ENCODE assay signal across 34 cellular contexts in the genomic region with DNA sequence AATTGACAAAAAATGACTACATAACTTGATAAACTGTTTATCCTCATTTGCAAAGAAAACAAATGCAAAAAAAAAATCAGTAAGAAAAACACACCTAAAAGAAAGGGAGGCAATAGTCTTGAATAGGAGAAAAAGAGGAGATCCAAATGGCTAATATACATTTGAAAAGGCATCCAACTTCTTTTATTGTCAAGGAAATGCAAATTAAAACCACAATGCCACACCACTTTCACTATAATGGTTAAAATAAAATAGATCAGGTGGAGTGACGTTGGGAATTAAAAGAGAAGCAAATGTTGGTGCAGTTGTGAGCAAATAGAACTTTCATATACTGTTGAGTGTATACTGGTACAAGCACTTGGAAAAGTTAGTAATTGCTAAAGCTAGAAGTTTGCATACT. TPM values are rescaled to one million over a fixed set of nuclear protein-coding genes. Genes with fewer than 3 reads are reported as not detected.
"Had no signal": no experiment of that assay in that cellular context is flagged by ENCODE, and none has a peak within 500 bp of the region (broad histone marks: within the 10 kb centered on the region; RNA-seq: fewer than 3 reads in every experiment).

No MANE protein-coding gene starts in this region.

- H3K27ac ChIP-seq: adrenal gland, body of pancreas, esophagus muscularis mucosa, foreskin keratinocyte, gastrocnemius medialis, heart left ventricle, VCaP had no signal

- H3K9me3 Mint-ChIP-seq: activated B cell treated with CpG ODN at 0.5 μM for 24 hours; activated CD8-positive, alpha-beta T cell treated with anti-CD3 and anti-CD28 coated beads for 36 hours; activated naive CD4-positive, alpha-beta T cell treated with anti-CD3 and anti-CD28 coated beads for 36 hours; activated naive CD4-positive, alpha-beta T cell treated with anti-CD3 and anti-CD28 coated beads, Interleukin-2, amount 50 U/mL, for 24 hours; activated naive CD8-positive, alpha-beta T cell treated with anti-CD3 and anti-CD28 coated beads for 36 hours; activated naive CD8-positive, alpha-beta T cell treated with anti-CD3 and anti-CD28 coated beads, Interleukin-2, amount 50 U/mL, for 24 hours; activated T-cell treated with anti-CD3 and anti-CD28 coated beads, Interleukin-2, amount 50 U/mL, for 4 hours; activated T-helper 17 cell treated with anti-CD3 and anti-CD28 coated beads, Interleukin-2, amount 50 U/mL, for 72 hours; effector memory CD8-positive, alpha-beta T cell had no signal

- H3K4me3 Mint-ChIP-seq: activated B cell treated with CpG ODN at 0.5 μM for 24 hours; activated CD8-positive, alpha-beta T cell treated with anti-CD3 and anti-CD28 coated beads for 36 hours; activated naive CD4-positive, alpha-beta T cell treated with anti-CD3 and anti-CD28 coated beads for 36 hours; activated naive CD4-positive, alpha-beta T cell treated with anti-CD3 and anti-CD28 coated beads, Interleukin-2, amount 50 U/mL, for 24 hours; activated naive CD8-positive, alpha-beta T cell treated with anti-CD3 and anti-CD28 coated beads for 36 hours; activated naive CD8-positive, alpha-beta T cell treated with anti-CD3 and anti-CD28 coated beads, Interleukin-2, amount 50 U/mL, for 24 hours; activated T-cell treated with anti-CD3 and anti-CD28 coated beads, Interleukin-2, amount 50 U/mL, for 4 hours; activated T-helper 17 cell treated with anti-CD3 and anti-CD28 coated beads, Interleukin-2, amount 50 U/mL, for 72 hours; effector memory CD8-positive, alpha-beta T cell had no signal

- H3K9me3 ChIP-seq: adrenal gland, body of pancreas, esophagus muscularis mucosa, gastrocnemius medialis, heart left ventricle had no signal

- H3K27me3 Mint-ChIP-seq: activated B cell treated with CpG ODN at 0.5 μM for 24 hours; activated CD8-positive, alpha-beta T cell treated with anti-CD3 and anti-CD28 coated beads for 36 hours; activated naive CD4-positive, alpha-beta T cell treated with anti-CD3 and anti-CD28 coated beads, Interleukin-2, amount 50 U/mL, for 24 hours; activated naive CD8-positive, alpha-beta T cell treated with anti-CD3 and anti-CD28 coated beads for 36 hours; activated naive CD8-positive, alpha-beta T cell treated with anti-CD3 and anti-CD28 coated beads, Interleukin-2, amount 50 U/mL, for 24 hours; activated T-helper 17 cell treated with anti-CD3 and anti-CD28 coated beads, Interleukin-2, amount 50 U/mL, for 72 hours; effector memory CD8-positive, alpha-beta T cell had no signal

- H3K36me3 ChIP-seq: adrenal gland, esophagus muscularis mucosa, gastrocnemius medialis, heart left ventricle had no signal

- DNase-seq: activated B cell treated with CpG ODN at 0.5 μM for 24 hours; activated CD4-positive, alpha-beta T cell treated with anti-CD3 and anti-CD28 coated beads for 48 hours; activated CD4-positive, alpha-beta T cell treated with anti-CD3 and anti-CD28 coated beads, Interleukin-2, amount 50 U/mL, for 1 hour; activated CD4-positive, alpha-beta T cell treated with anti-CD3 and anti-CD28 coated beads, Interleukin-2, amount 50 U/mL, for 48 hours; activated CD8-positive, alpha-beta memory T cell treated with anti-CD3 and anti-CD28 coated beads for 24 hours; activated CD8-positive, alpha-beta T cell treated with anti-CD3 and anti-CD28 coated beads for 36 hours; activated effector memory CD4-positive, alpha-beta T cell treated with Interleukin-2 at 50 U/mL for 16 hours; activated gamma-delta T cell treated with Interleukin-2 at 50 U/mL for 16 hours; activated naive CD4-positive, alpha-beta T cell treated with anti-CD3 and anti-CD28 coated beads for 36 hours; activated naive CD8-positive, alpha-beta T cell treated with anti-CD3 and anti-CD28 coated beads for 36 hours; activated naive CD8-positive, alpha-beta T cell treated with anti-CD3 and anti-CD28 coated beads, Interleukin-2, amount 50 U/mL, for 24 hours; activated T-cell treated with anti-CD3 and anti-CD28 coated beads, Interleukin-2, amount 50 U/mL, for 4 hours; adrenal gland; amygdala; aorta; body of pancreas; caudate nucleus; cortex of kidney; dermis blood vessel endothelial cell; effector CD4-positive, alpha-beta T cell; effector memory CD8-positive, alpha-beta T cell; erythroblast; foreskin keratinocyte; gastrocnemius medialis; glutamatergic neuron; heart left ventricle; T-helper 2 cell had no signal

- H3K4me3 ChIP-seq: adrenal gland, body of pancreas, esophagus muscularis mucosa, gastrocnemius medialis, heart left ventricle had no signal

- H3K27ac Mint-ChIP-seq: activated B cell treated with CpG ODN at 0.5 μM for 24 hours; activated CD8-positive, alpha-beta T cell treated with anti-CD3 and anti-CD28 coated beads for 36 hours; activated naive CD4-positive, alpha-beta T cell treated with anti-CD3 and anti-CD28 coated beads for 36 hours; activated naive CD4-positive, alpha-beta T cell treated with anti-CD3 and anti-CD28 coated beads, Interleukin-2, amount 50 U/mL, for 24 hours; activated naive CD8-positive, alpha-beta T cell treated with anti-CD3 and anti-CD28 coated beads for 36 hours; activated naive CD8-positive, alpha-beta T cell treated with anti-CD3 and anti-CD28 coated beads, Interleukin-2, amount 50 U/mL, for 24 hours; activated T-helper 17 cell treated with anti-CD3 and anti-CD28 coated beads, Interleukin-2, amount 50 U/mL, for 72 hours; effector memory CD8-positive, alpha-beta T cell had no signal

- H3K27me3 ChIP-seq: adrenal gland, body of pancreas, esophagus muscularis mucosa, foreskin keratinocyte, gastrocnemius medialis, heart left ventricle had no signal

- FAIRE-seq: colon, TTC549 had no signal

- H3K36me3 Mint-ChIP-seq: activated naive CD4-positive, alpha-beta T cell treated with anti-CD3 and anti-CD28 coated beads, Interleukin-2, amount 50 U/mL, for 24 hours had no signal

- H3K4me1 Mint-ChIP-seq: activated T-helper 17 cell treated with anti-CD3 and anti-CD28 coated beads, Interleukin-2, amount 50 U/mL, for 72 hours had no signal

RNA-seq across cellular contexts. Expression of gene DCAF4L1, which starts 3.6 kb away (rescaled TPM):
- total RNA-seq: chondrocyte had no signal
